Comparison of ENCODE assay signal across 15 cellular contexts in genomic region chr14:72544615-72545387, GRCh38.
A peak's percentile ranks its signal among the peaks of the same experiment; 100 is the strongest.
DNase-seq lines count a peak whose midpoint lies in the region; ATAC-seq, FAIRE-seq and TF ChIP-seq lines count a peak whose summit lies in the region.
"Had no signal": no experiment of that assay in that cellular context is flagged by ENCODE, and none has a peak within 500 bp of the region (broad histone marks: within the 10 kb centered on the region; RNA-seq: fewer than 3 reads in every experiment).

No MANE protein-coding gene starts in this region.

- WGBS in mammary epithelial cell (ENCODE audit: low coverage, missing lambda C conversion rate) = 14% methylated on average over 6 of the region's 8 CpGs
- WGBS in mesenchymal stem cell = 63% methylated on average over 8 of the region's 8 CpGs

- H4K91ac ChIP-seq in mesenchymal stem cell (ENCODE audit: low read length) = no peak overlapping the region

- no peak overlapping the region for H2BK12ac ChIP-seq in mesenchymal stem cell (ENCODE audit: low read length in 2 of 2)

- H3K79me2 ChIP-seq in mammary epithelial cell (ENCODE audit: insufficient read depth, low read length) = no peaks in the 10 kb centered on the region

- H3K4me1 Mint-ChIP-seq in activated naive CD8-positive, alpha-beta T cell treated with anti-CD3 and anti-CD28 coated beads, Interleukin-2, amount 50 U/mL, for 24 hours = peaks cover 9% of the 10 kb centered on the region

- DNase-seq in left ventricle myocardium superior (no peak), Right ventricle myocardium superior (no peak), mammary epithelial cell (no peak), mesenchymal stem cell (no peak), frontal cortex (ENCODE audit: low spot score in 2 of 2) (no peak), left colon (no peak)
- DNase-seq in activated naive CD8-positive, alpha-beta T cell treated with anti-CD3 and anti-CD28 coated beads, Interleukin-2, amount 50 U/mL, for 24 hours = no peak
- DNase-seq: DMS53, erythroblast, heart right ventricle had no signal

- TF ChIP-seq CTCF in mammary epithelial cell (conservative IDR thresholded peaks at IDR 0.05 in 1 of 2, IDR thresholded peaks at IDR 0.05 in 1 of 2; ENCODE audit: extremely low read depth in 1 of 2, insufficient read depth in 1 of 2, low read depth in 1 of 2, low read length in 2 of 2) = no peak

- no peak overlapping the region for H3K23ac ChIP-seq in mesenchymal stem cell (ENCODE audit: low read length in 2 of 2)

- H3K18ac ChIP-seq in mesenchymal stem cell (ENCODE audit: low read depth in 1 of 2, low read length in 2 of 2) = no peak overlapping the region

- dilution Hi-C loops in mammary epithelial cell (cut with HindIII; ENCODE audit: low sequenced_read_pairs) = loop anchor here (10.0 kb wide), 1 partner anchor 380 kb away; the partner anchor contains the start of gene DCAF4

- H3K27ac ChIP-seq in mammary epithelial cell (ENCODE audit: insufficient read depth, low read depth, low read length) (no peak overlapping the region), mesenchymal stem cell (ENCODE audit: low read length, poor library complexity, severe bottlenecking) (peak overlapping the region; percentile 1)
- H3K27ac ChIP-seq: heart right ventricle, tibial nerve, VCaP had no signal

- no peaks in the 10 kb centered on the region for H3K27me3 ChIP-seq in mammary epithelial cell (ENCODE audit: insufficient read depth, low read length)
- H3K27me3 ChIP-seq in mesenchymal stem cell (ENCODE audit: control insufficient read depth in 1 of 2, insufficient read depth in 1 of 2, low read length in 2 of 2) = peaks cover 0 to 15% of the 10 kb centered on the region in 2 experiments
- H3K27me3 ChIP-seq: tibial nerve had no signal

- H4K8ac ChIP-seq in mesenchymal stem cell (ENCODE audit: low read length) = peak overlapping the region; percentile 5

- peaks cover 2% of the 10 kb centered on the region for H3K27me3 Mint-ChIP-seq in activated naive CD8-positive, alpha-beta T cell treated with anti-CD3 and anti-CD28 coated beads, Interleukin-2, amount 50 U/mL, for 24 hours
- H3K27me3 Mint-ChIP-seq: activated naive CD4-positive, alpha-beta T cell treated with anti-CD3 and anti-CD28 coated beads, Interleukin-2, amount 50 U/mL, for 24 hours had no signal

- H2AK5ac ChIP-seq in mesenchymal stem cell (ENCODE audit: low read length, severe bottlenecking) = no peak overlapping the region

- no peak for FAIRE-seq in frontal cortex (lab: Jason Lieb, UNC)

- no peak overlapping the region for H3K14ac ChIP-seq in mesenchymal stem cell (ENCODE audit: low read length in 2 of 2)

- intact Hi-C loops in left ventricle myocardium superior (cut with micrococcal nuclease) = no loop called here
- intact Hi-C loops in Right ventricle myocardium superior (cut with DNase I) = no loop called here
- intact Hi-C loops in mammary epithelial cell (cut with micrococcal nuclease) = loop anchor here (1.0 to 2.0 kb wide), 4 partner anchors 28 to 360 kb away; no protein-coding TSS in a partner anchor
- intact Hi-C loops in left colon (cut with DNase I, micrococcal nuclease) = no loop called here

- peak overlapping the region; percentile 39 for H2BK120ac ChIP-seq in mesenchymal stem cell (ENCODE audit: low read depth, low read length)

- H3K9me3 ChIP-seq in mammary epithelial cell (replicated peaks; ENCODE audit: insufficient read depth, low read length) = no peaks in the 10 kb centered on the region
- H3K9me3 ChIP-seq in mesenchymal stem cell (ENCODE audit: control insufficient read depth, low read length) = no peaks in the 10 kb centered on the region
- H3K9me3 ChIP-seq: heart right ventricle, tibial nerve had no signal

- H2BK5ac ChIP-seq in mesenchymal stem cell (ENCODE audit: low read depth, low read length, poor library complexity, severe bottlenecking) = no peak overlapping the region

- H3K9ac ChIP-seq in mammary epithelial cell (ENCODE audit: insufficient read depth, low read length) (no peak overlapping the region), mesenchymal stem cell (ENCODE audit: low read length) (no peak overlapping the region)

- H3K4me2 ChIP-seq in mammary epithelial cell (ENCODE audit: insufficient read depth, low read depth, low read length) (peak overlapping the region; percentile 54), mesenchymal stem cell (ENCODE audit: low read length, poor library complexity, severe bottlenecking) (no peak overlapping the region)

- H3K4me3 Mint-ChIP-seq in activated naive CD8-positive, alpha-beta T cell treated with anti-CD3 and anti-CD28 coated beads, Interleukin-2, amount 50 U/mL, for 24 hours = no peak overlapping the region
- H3K4me3 Mint-ChIP-seq: activated naive CD4-positive, alpha-beta T cell treated with anti-CD3 and anti-CD28 coated beads, Interleukin-2, amount 50 U/mL, for 24 hours had no signal

- no peaks in the 10 kb centered on the region for H4K20me1 ChIP-seq in mammary epithelial cell (ENCODE audit: insufficient read depth, low read length)

- H2AFZ ChIP-seq in mammary epithelial cell (ENCODE audit: low read depth, low read length) (peak overlapping the region; percentile 68), mesenchymal stem cell (ENCODE audit: low read depth, low read length) (no peak overlapping the region)

- peak; percentile 24 for ATAC-seq in left ventricle myocardium superior
- ATAC-seq in Right ventricle myocardium superior (ENCODE audit: poor library complexity) = no peak
- ATAC-seq in activated naive CD8-positive, alpha-beta T cell treated with anti-CD3 and anti-CD28 coated beads, Interleukin-2, amount 50 U/mL, for 24 hours = no peak
- no peak for ATAC-seq in left colon
- ATAC-seq in GM21619 (IDR thresholded peaks at IDR 0.05; ENCODE audit: unreplicated experiment) = no peak

- no peak overlapping the region for H2BK15ac ChIP-seq in mesenchymal stem cell (ENCODE audit: low read depth, poor library complexity, severe bottlenecking)

- no peaks in the 10 kb centered on the region for H3K36me3 ChIP-seq in mammary epithelial cell (ENCODE audit: insufficient read depth, low read length)
- no peaks in the 10 kb centered on the region for H3K36me3 ChIP-seq in mesenchymal stem cell (ENCODE audit: control insufficient read depth in 1 of 2, insufficient read depth in 2 of 2, low read depth in 1 of 2, low read length in 2 of 2)
- H3K36me3 ChIP-seq: heart right ventricle, tibial nerve had no signal

- H3K9me3 Mint-ChIP-seq in activated naive CD8-positive, alpha-beta T cell treated with anti-CD3 and anti-CD28 coated beads, Interleukin-2, amount 50 U/mL, for 24 hours = no peaks in the 10 kb centered on the region
- H3K9me3 Mint-ChIP-seq: activated naive CD4-positive, alpha-beta T cell treated with anti-CD3 and anti-CD28 coated beads, Interleukin-2, amount 50 U/mL, for 24 hours had no signal

- no peaks in the 10 kb centered on the region for H3K36me3 Mint-ChIP-seq in activated naive CD8-positive, alpha-beta T cell treated with anti-CD3 and anti-CD28 coated beads, Interleukin-2, amount 50 U/mL, for 24 hours (ENCODE audit: low read depth)
- H3K36me3 Mint-ChIP-seq: activated naive CD4-positive, alpha-beta T cell treated with anti-CD3 and anti-CD28 coated beads, Interleukin-2, amount 50 U/mL, for 24 hours had no signal

- CTCF ChIA-PET in mammary epithelial cell (lab: Charles Lee; ENCODE audit: low non-redundant PET) = interaction anchor here (0.7 kb wide), 1 partner anchor 99 kb away, joined by 3 read pairs; no protein-coding TSS in a partner anchor

- no peak overlapping the region for H3K4ac ChIP-seq in mesenchymal stem cell (ENCODE audit: low read depth in 1 of 2, low read length in 2 of 2)

- H3K4me1 ChIP-seq in mammary epithelial cell (ENCODE audit: insufficient read depth, low read length) = peaks cover 28% of the 10 kb centered on the region
- H3K4me1 ChIP-seq in mesenchymal stem cell (ENCODE audit: control insufficient read depth, insufficient read depth, low read depth, low read length) = peaks cover 35% of the 10 kb centered on the region

- BruUV-seq in mammary epithelial cell (replicated peaks; lab: Mats Ljungman, UMichigan) = no TSS peak

- in situ Hi-C loops in mammary epithelial cell (cut with MboI; ENCODE audit: low sequenced_read_pairs in 2 of 2) = no loop called here

- no peaks in the 10 kb centered on the region for H3K79me1 ChIP-seq in mesenchymal stem cell (replicated peaks; ENCODE audit: low read length, poor library complexity, severe bottlenecking)

- no peak overlapping the region for H3K27ac Mint-ChIP-seq in activated naive CD8-positive, alpha-beta T cell treated with anti-CD3 and anti-CD28 coated beads, Interleukin-2, amount 50 U/mL, for 24 hours
- H3K27ac Mint-ChIP-seq: activated naive CD4-positive, alpha-beta T cell treated with anti-CD3 and anti-CD28 coated beads, Interleukin-2, amount 50 U/mL, for 24 hours had no signal

- H3K4me3 ChIP-seq in mammary epithelial cell (replicated peaks in 1 of 3; ENCODE audit: insufficient read depth in 1 of 3, low read depth in 2 of 3, low read length in 3 of 3) (no peak overlapping the region), mesenchymal stem cell (ENCODE audit: insufficient read depth in 1 of 2, low read depth in 1 of 2, low read length in 2 of 2) (no peak overlapping the region)
- H3K4me3 ChIP-seq: heart right ventricle, lung, tibial nerve had no signal
